In genomic region chrX:136731798-136732197, GRCh38 we compare ENCODE assay signal across 12 cellular contexts.
"Had no signal": no experiment of that assay in that cellular context is flagged by ENCODE, and none has a peak within 500 bp of the region (broad histone marks: within the 10 kb centered on the region; RNA-seq: fewer than 3 reads in every experiment).

No MANE protein-coding gene starts in this region.

- H3K9me3 ChIP-seq: adrenal gland, body of pancreas, suprapubic skin had no signal

- H3K4me3 ChIP-seq: adrenal gland, body of pancreas, skin epidermis, suprapubic skin had no signal

- H3K27ac Mint-ChIP-seq: naive B cell, type B pancreatic cell had no signal

- H3K27me3 ChIP-seq: adrenal gland, body of pancreas, suprapubic skin had no signal

- DNase-seq: activated CD8-positive, alpha-beta memory T cell treated with anti-CD3 and anti-CD28 coated beads, Interleukin-2, amount 10 ng/mL, durations not matched to agents 7 days and 5 days; adrenal gland; body of pancreas; dermis blood vessel endothelial cell; naive B cell; T1000 had no signal

- H3K27me3 Mint-ChIP-seq: activated CD8-positive, alpha-beta memory T cell treated with anti-CD3 and anti-CD28 coated beads, Interleukin-2, amount 10 ng/mL, durations not matched to agents 7 days and 5 days; central memory CD8-positive, alpha-beta T cell; naive B cell; stimulated activated memory B cell treated with anti-CD40 and anti-IgM and Interleukin-4, amounts not matched to agents 10 μg/mL and 1 μg/mL and 100 μg/mL, for 72 hours; type B pancreatic cell had no signal

- H3K79me2 ChIP-seq: parathyroid adenoma had no signal

- H3K9me3 Mint-ChIP-seq: central memory CD8-positive, alpha-beta T cell; naive B cell; stimulated activated memory B cell treated with anti-CD40 and anti-IgM and Interleukin-4, amounts not matched to agents 10 μg/mL and 1 μg/mL and 100 μg/mL, for 72 hours; type B pancreatic cell had no signal

- ATAC-seq: activated CD8-positive, alpha-beta memory T cell treated with anti-CD3 and anti-CD28 coated beads, Interleukin-2, amount 10 ng/mL, durations not matched to agents 7 days and 5 days; body of pancreas; stimulated activated memory B cell treated with anti-CD40 and anti-IgM and Interleukin-4, amounts not matched to agents 10 μg/mL and 1 μg/mL and 100 μg/mL, for 72 hours had no signal

- H3K36me3 Mint-ChIP-seq: type B pancreatic cell had no signal

- H3K36me3 ChIP-seq: adrenal gland, suprapubic skin had no signal

- H3K9ac ChIP-seq: parathyroid adenoma had no signal

- H2AFZ ChIP-seq: parathyroid adenoma had no signal

- H3K4me3 Mint-ChIP-seq: activated CD8-positive, alpha-beta memory T cell treated with anti-CD3 and anti-CD28 coated beads, Interleukin-2, amount 10 ng/mL, durations not matched to agents 7 days and 5 days; central memory CD8-positive, alpha-beta T cell; naive B cell; stimulated activated memory B cell treated with anti-CD40 and anti-IgM and Interleukin-4, amounts not matched to agents 10 μg/mL and 1 μg/mL and 100 μg/mL, for 72 hours; type B pancreatic cell had no signal

- H3K4me1 ChIP-seq: adrenal gland, body of pancreas, parathyroid adenoma, suprapubic skin had no signal

- H3K27ac ChIP-seq: body of pancreas, parathyroid adenoma, skin epidermis, suprapubic skin had no signal
